8 cellular contexts compared by ENCODE assay signal in the genomic region with DNA sequence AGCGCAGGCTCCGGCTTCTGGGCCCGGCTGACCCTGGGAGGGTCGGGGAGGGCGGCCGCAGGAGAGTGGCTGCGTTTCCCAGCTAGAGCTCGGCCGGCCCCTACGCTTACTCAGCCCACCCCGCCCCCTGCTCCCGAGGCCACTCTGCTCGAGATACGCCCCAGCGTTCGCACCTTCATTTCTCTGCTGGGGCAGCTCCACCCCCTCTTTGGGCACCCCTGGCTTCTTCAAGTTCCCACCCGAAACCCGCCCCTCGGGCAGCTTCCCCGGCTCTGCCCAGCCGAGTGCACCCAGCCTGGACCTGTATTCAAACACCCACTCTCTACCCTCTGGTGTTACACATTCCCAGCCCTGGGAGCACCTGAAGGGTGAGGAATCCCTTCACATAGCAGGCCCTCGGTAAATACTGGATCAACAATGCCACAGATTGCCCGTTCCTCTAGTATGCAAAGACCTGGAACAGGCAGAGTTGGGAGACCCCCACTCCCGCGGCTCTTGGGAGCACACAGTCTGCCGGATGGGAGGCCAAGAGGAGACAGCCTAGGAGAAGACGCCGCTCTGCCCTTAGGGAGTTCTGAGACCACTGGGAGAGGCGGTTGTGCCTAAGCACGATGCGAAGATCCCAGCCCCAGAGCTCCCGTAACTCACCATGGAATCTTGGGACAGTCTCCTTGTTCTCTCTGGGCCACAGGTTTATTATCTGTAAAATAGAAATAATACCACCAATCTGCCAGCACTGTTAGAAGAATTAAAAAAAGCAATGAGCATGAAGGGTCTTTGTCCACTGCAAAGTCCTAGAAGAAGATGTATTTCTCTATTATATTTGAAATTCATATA. TPM values are rescaled to one million over a fixed set of nuclear protein-coding genes. Genes with fewer than 3 reads are reported as not detected.
A peak's percentile ranks its signal among the peaks of the same experiment; 100 is the strongest.
DNase-seq lines count a peak whose midpoint lies in the region; ATAC-seq and TF ChIP-seq lines count a peak whose summit lies in the region.

No MANE protein-coding gene starts in this region.

- CTCF ChIA-PET in A673 (lab: Charles Lee) = no interaction called here

- H3K27ac ChIP-seq in A673 (ENCODE audit: low read depth, low read length, poor library complexity, severe bottlenecking) (no peak overlapping the region), smooth muscle cell (ENCODE audit: low read depth) (peak overlapping the region; percentile 81)

- no peaks in the 10 kb centered on the region for H3K36me3 ChIP-seq in A673 (ENCODE audit: insufficient read depth, low read length, poor library complexity, severe bottlenecking)
- no peaks in the 10 kb centered on the region for H3K36me3 ChIP-seq in iPS-15b (ENCODE audit: control insufficient read depth, insufficient read depth, low read length)
- no peaks in the 10 kb centered on the region for H3K36me3 ChIP-seq in smooth muscle cell (ENCODE audit: low read depth)

- intact Hi-C loops in A673 (cut with micrococcal nuclease; ENCODE audit: unreplicated experiment) = no loop called here

- H3K79me2 ChIP-seq in smooth muscle cell (ENCODE audit: low read depth) = peaks cover 17% of the 10 kb centered on the region

- TF ChIP-seq CTCF in A673 (conservative IDR thresholded peaks at IDR 0.05; ENCODE audit: low read depth, low read length) = no peak
- TF ChIP-seq CTCF in smooth muscle cell (IDR thresholded peaks at IDR 0.05; ENCODE audit: borderline replicate concordance, insufficient read depth, poor library complexity, severe bottlenecking) = no peak

- H3K9me3 ChIP-seq in A673 (ENCODE audit: low read depth, low read length, poor library complexity, severe bottlenecking) = no peaks in the 10 kb centered on the region
- H3K9me3 ChIP-seq in iPS-15b (ENCODE audit: control insufficient read depth, insufficient read depth, low read length) = no peaks in the 10 kb centered on the region
- no peaks in the 10 kb centered on the region for H3K9me3 ChIP-seq in smooth muscle cell (replicated peaks; ENCODE audit: low read depth)

- no peaks in the 10 kb centered on the region for H3K27me3 Mint-ChIP-seq in activated naive CD8-positive, alpha-beta T cell

- peak overlapping the region; percentile 37 for H3K9ac ChIP-seq in iPS-15b (ENCODE audit: low read depth, low read length)
- H3K9ac ChIP-seq in smooth muscle cell (ENCODE audit: low read depth) = peak overlapping the region; percentile 47

- peak overlapping the region; percentile 94 for H2AFZ ChIP-seq in smooth muscle cell (ENCODE audit: low read depth)

- H3K4me3 Mint-ChIP-seq in activated naive CD8-positive, alpha-beta T cell = peak overlapping the region; percentile 80

- POLR2A ChIA-PET in A673 (lab: Charles Lee; ENCODE audit: low non-redundant PET) = no interaction called here

- H3F3A ChIP-seq in smooth muscle cell (ENCODE audit: low read depth) = peaks cover 15% of the 10 kb centered on the region

- H4K20me1 ChIP-seq in smooth muscle cell (ENCODE audit: low read depth) = peaks cover 9% of the 10 kb centered on the region

- WGBS in smooth muscle cell (ENCODE audit: low lambda C conversion rate) = 21% methylated on average over 24 of the region's 32 CpGs

- H3K27me3 ChIP-seq in A673 (replicated peaks; ENCODE audit: insufficient read depth, low read depth, low read length, poor library complexity) (no peaks in the 10 kb centered on the region), iPS-15b (ENCODE audit: control insufficient read depth, insufficient read depth, low read length) (peaks cover 21% of the 10 kb centered on the region), smooth muscle cell (ENCODE audit: low read depth) (no peaks in the 10 kb centered on the region)

- H3K4me3 ChIP-seq in A673 (ENCODE audit: low read depth, low read length, poor library complexity, severe bottlenecking) (peak overlapping the region; percentile 54), iPS-15b (ENCODE audit: low read depth, low read length) (peak overlapping the region; percentile 62), smooth muscle cell (peak overlapping the region; percentile 72)

- H3K4me1 ChIP-seq in A673 (ENCODE audit: insufficient read depth, low read length, poor library complexity, severe bottlenecking) = peaks cover 7% of the 10 kb centered on the region
- H3K4me1 ChIP-seq in iPS-15b (ENCODE audit: control insufficient read depth, insufficient read depth, low read length) = peaks cover 12% of the 10 kb centered on the region
- H3K4me1 ChIP-seq in smooth muscle cell (ENCODE audit: low read depth) = peaks cover 16% of the 10 kb centered on the region

- ATAC-seq in GM21723 (IDR thresholded peaks at IDR 0.05; ENCODE audit: unreplicated experiment) = peak; percentile 12
- ATAC-seq in GM18873 (IDR thresholded peaks at IDR 0.05; ENCODE audit: low FRiP score, unreplicated experiment) = no peak

- H3K4me1 Mint-ChIP-seq in activated naive CD8-positive, alpha-beta T cell (ENCODE audit: low read depth) = peaks cover 6% of the 10 kb centered on the region

- DNase-seq in A673 (ENCODE audit: low spot score) (no peak), smooth muscle cell (lab: John Stamatoyannopoulos, UW; ENCODE audit: unreplicated experiment) (peak; percentile 72), AG20443 (ENCODE audit: low spot score) (no peak), foreskin melanocyte (no peak)

- BruUV-seq in A673 (replicated peaks; lab: Mats Ljungman, UMichigan) = no TSS peak

- H3K27ac Mint-ChIP-seq in activated naive CD8-positive, alpha-beta T cell = peak overlapping the region; percentile 81

- H3K4me2 ChIP-seq in smooth muscle cell = peak overlapping the region; percentile 96

- no peaks in the 10 kb centered on the region for H3K36me3 Mint-ChIP-seq in activated naive CD8-positive, alpha-beta T cell

- H3K9me3 Mint-ChIP-seq in activated naive CD8-positive, alpha-beta T cell (ENCODE audit: low read depth) = no peaks in the 10 kb centered on the region

RNA-seq across cellular contexts. Expression of a gene that starts 0.6 kb away (rescaled TPM):
- total RNA-seq in A673 (2021) (2.9 and 3.0 TPM in 2 replicates), smooth muscle cell (8.8 and 10.0 TPM in 2 replicates)
- 2.9 and 3.7 TPM in 2 replicates for polyA plus RNA-seq in smooth muscle cell

RNA-seq across cellular contexts. Expression of a gene that starts 16.8 kb away (rescaled TPM):
- total RNA-seq in A673 (2021) (17.7 and 18.9 TPM in 2 replicates), smooth muscle cell (0.18 and 2.1 TPM in 2 replicates)
- polyA plus RNA-seq in smooth muscle cell = 1.1 and 1.3 TPM in 2 replicates

RNA-seq across cellular contexts. Expression of a gene that starts 30.1 kb away (rescaled TPM):
- total RNA-seq in A673 (2021) (920 and 933 TPM in 2 replicates), smooth muscle cell (112 and 115 TPM in 2 replicates)
- polyA plus RNA-seq in smooth muscle cell = 309 and 331 TPM in 2 replicates

RNA-seq across cellular contexts. Expression of a gene that starts 56.3 kb away (rescaled TPM):
- total RNA-seq in A673 (2021) (45.0 and 51.6 TPM in 2 replicates), smooth muscle cell (39.9 and 47.2 TPM in 2 replicates)
- polyA plus RNA-seq in smooth muscle cell = 63.9 and 71.2 TPM in 2 replicates
